Comparison of ENCODE assay signal across 8 cellular contexts in genomic region chr17:3558603-3559269, GRCh38. TPM values are rescaled to one million over a fixed set of nuclear protein-coding genes. Genes with fewer than 3 reads are reported as not detected.
DNase-seq lines count a peak whose midpoint lies in the region; ATAC-seq and TF ChIP-seq lines count a peak whose summit lies in the region.

No MANE protein-coding gene starts in this region.

- H3K4me1 ChIP-seq in mesenchymal stem cell (ENCODE audit: control insufficient read depth, insufficient read depth, low read depth, low read length) (peaks cover 13% of the 10 kb centered on the region), hepatocyte (ENCODE audit: insufficient read depth) (no peaks in the 10 kb centered on the region)

- H3K27me3 Mint-ChIP-seq in HFFc6 (ENCODE audit: insufficient read depth) = peaks cover 8% of the 10 kb centered on the region
- H3K27me3 Mint-ChIP-seq in activated T-helper 2 cell treated with anti-CD3 and anti-CD28 coated beads, Interferon-gamma antibody, Interleukin-2, Interleukin-4, amounts not matched to agents 10 μg/mL and 5 μg/mL and 100 μg/mL, durations not matched to agents 14 hours and 24 hours and 36 hours (ENCODE audit: low read depth) = no peaks in the 10 kb centered on the region

- H3K79me1 ChIP-seq in mesenchymal stem cell (replicated peaks; ENCODE audit: low read length, poor library complexity, severe bottlenecking) = no peaks in the 10 kb centered on the region

- H4K8ac ChIP-seq in mesenchymal stem cell (ENCODE audit: low read length) = no peak overlapping the region

- intact Hi-C loops in activated T-helper 2 cell treated with anti-CD3 and anti-CD28 coated beads, Interferon-gamma antibody, Interleukin-2, Interleukin-4, amounts not matched to agents 10 μg/mL and 5 μg/mL and 100 μg/mL, durations not matched to agents 14 hours and 24 hours and 36 hours (cut with micrococcal nuclease) = no loop called here

- H3K23ac ChIP-seq in mesenchymal stem cell (ENCODE audit: low read length in 2 of 2) = no peak overlapping the region

- H3K27me3 ChIP-seq in mesenchymal stem cell (ENCODE audit: control insufficient read depth in 1 of 2, insufficient read depth in 1 of 2, low read length in 2 of 2) (no peaks in the 10 kb centered on the region), hepatocyte (no peaks in the 10 kb centered on the region)

- H3K36me3 ChIP-seq in mesenchymal stem cell (ENCODE audit: control insufficient read depth in 1 of 2, insufficient read depth in 2 of 2, low read depth in 1 of 2, low read length in 2 of 2) (no peaks in the 10 kb centered on the region), hepatocyte (replicated peaks; ENCODE audit: insufficient read depth, low read depth) (no peaks in the 10 kb centered on the region)

- H2BK120ac ChIP-seq in mesenchymal stem cell (ENCODE audit: low read depth, low read length) = no peak overlapping the region

- H4K20me1 ChIP-seq in hepatocyte (ENCODE audit: insufficient read depth, poor library complexity, severe bottlenecking) = no peaks in the 10 kb centered on the region

- no peaks in the 10 kb centered on the region for H3K9me2 ChIP-seq in hepatocyte (replicated peaks; ENCODE audit: insufficient read depth)

- H2AK5ac ChIP-seq in mesenchymal stem cell (ENCODE audit: low read length, severe bottlenecking) = no peak overlapping the region

- H2BK12ac ChIP-seq in mesenchymal stem cell (ENCODE audit: low read length in 2 of 2) = no peak overlapping the region

- H2BK5ac ChIP-seq in mesenchymal stem cell (ENCODE audit: low read depth, low read length, poor library complexity, severe bottlenecking) = no peak overlapping the region

- no peaks in the 10 kb centered on the region for H3K79me2 ChIP-seq in hepatocyte

- peak; percentile 53 for ATAC-seq in GM18517 (IDR thresholded peaks at IDR 0.05; ENCODE audit: unreplicated experiment)

- H3K14ac ChIP-seq in mesenchymal stem cell (ENCODE audit: low read length in 2 of 2) = no peak overlapping the region

- H3K27ac ChIP-seq in mesenchymal stem cell (ENCODE audit: low read length, poor library complexity, severe bottlenecking) (no peak overlapping the region), hepatocyte (no peak overlapping the region)

- H3K18ac ChIP-seq in mesenchymal stem cell (ENCODE audit: low read depth in 1 of 2, low read length in 2 of 2) = no peak overlapping the region

- H3K27ac Mint-ChIP-seq in HFFc6 = peak overlapping the region; percentile 44; the same call in 1 of the 2 replicates
- H3K27ac Mint-ChIP-seq in activated T-helper 2 cell treated with anti-CD3 and anti-CD28 coated beads, Interferon-gamma antibody, Interleukin-2, Interleukin-4, amounts not matched to agents 10 μg/mL and 5 μg/mL and 100 μg/mL, durations not matched to agents 14 hours and 24 hours and 36 hours = peak overlapping the region; percentile 75

- no peak overlapping the region for H2BK15ac ChIP-seq in mesenchymal stem cell (ENCODE audit: low read depth, poor library complexity, severe bottlenecking)

- no peak overlapping the region for H3K4ac ChIP-seq in mesenchymal stem cell (ENCODE audit: low read depth in 1 of 2, low read length in 2 of 2)

- no peak overlapping the region for H3K4me3 ChIP-seq in mesenchymal stem cell (ENCODE audit: insufficient read depth in 1 of 2, low read depth in 1 of 2, low read length in 2 of 2)
- no peak overlapping the region for H3K4me3 ChIP-seq in hepatocyte

- no peaks in the 10 kb centered on the region for H3K36me3 Mint-ChIP-seq in HFFc6 (ENCODE audit: low read depth)
- H3K36me3 Mint-ChIP-seq in activated T-helper 2 cell treated with anti-CD3 and anti-CD28 coated beads, Interferon-gamma antibody, Interleukin-2, Interleukin-4, amounts not matched to agents 10 μg/mL and 5 μg/mL and 100 μg/mL, durations not matched to agents 14 hours and 24 hours and 36 hours (ENCODE audit: low read depth) = no peaks in the 10 kb centered on the region

- TF ChIP-seq CTCF in HFFc6 (IDR thresholded peaks at IDR 0.05) = no peak
- no peak for TF ChIP-seq CTCF in hepatocyte (IDR thresholded peaks at IDR 0.05; ENCODE audit: poor library complexity)

- H3K4me2 ChIP-seq in mesenchymal stem cell (ENCODE audit: low read length, poor library complexity, severe bottlenecking) (no peak overlapping the region), hepatocyte (no peak overlapping the region)

- DNase-seq in HFFc6 (peak; percentile 52), NCI-H69 (lab: John Stamatoyannopoulos, UW) (peak; percentile 47), mesenchymal stem cell (peak; percentile 54), NOMO-1 (lab: John Stamatoyannopoulos, UW; ENCODE audit: unreplicated experiment in 2 of 2) (no peak), hepatocyte (ENCODE audit: low spot score) (no peak), NCI-H1105 (lab: John Stamatoyannopoulos, UW) (no peak)
- peak; percentile 31 for DNase-seq in activated T-helper 2 cell treated with anti-CD3 and anti-CD28 coated beads, Interferon-gamma antibody, Interleukin-2, Interleukin-4, amounts not matched to agents 10 μg/mL and 5 μg/mL and 100 μg/mL, durations not matched to agents 14 hours and 24 hours and 36 hours (ENCODE audit: low spot score)

- no peak overlapping the region for H2AFZ ChIP-seq in mesenchymal stem cell (ENCODE audit: low read depth, low read length)
- no peak overlapping the region for H2AFZ ChIP-seq in hepatocyte

- no peaks in the 10 kb centered on the region for H3K9me3 Mint-ChIP-seq in HFFc6
- no peaks in the 10 kb centered on the region for H3K9me3 Mint-ChIP-seq in activated T-helper 2 cell treated with anti-CD3 and anti-CD28 coated beads, Interferon-gamma antibody, Interleukin-2, Interleukin-4, amounts not matched to agents 10 μg/mL and 5 μg/mL and 100 μg/mL, durations not matched to agents 14 hours and 24 hours and 36 hours

- peak overlapping the region; percentile 62 for H3K9ac ChIP-seq in mesenchymal stem cell (ENCODE audit: low read length)

- H3K9me3 ChIP-seq in mesenchymal stem cell (ENCODE audit: control insufficient read depth, low read length) (no peaks in the 10 kb centered on the region), hepatocyte (ENCODE audit: low read depth) (no peaks in the 10 kb centered on the region)

- H3K4me1 Mint-ChIP-seq in HFFc6 (ENCODE audit: low read depth) = peaks cover 18% of the 10 kb centered on the region
- peaks cover 20% of the 10 kb centered on the region for H3K4me1 Mint-ChIP-seq in activated T-helper 2 cell treated with anti-CD3 and anti-CD28 coated beads, Interferon-gamma antibody, Interleukin-2, Interleukin-4, amounts not matched to agents 10 μg/mL and 5 μg/mL and 100 μg/mL, durations not matched to agents 14 hours and 24 hours and 36 hours (ENCODE audit: low read depth)

- H4K91ac ChIP-seq in mesenchymal stem cell (ENCODE audit: low read length) = no peak overlapping the region

- WGBS in mesenchymal stem cell = 72% methylated on average over 22 of the region's 25 CpGs
- WGBS in hepatocyte (ENCODE audit: low lambda C conversion rate, missing lambda C conversion rate) = 76% methylated on average over 25 of the region's 25 CpGs

- H3K4me3 Mint-ChIP-seq in HFFc6 = no peak overlapping the region
- no peak overlapping the region for H3K4me3 Mint-ChIP-seq in activated T-helper 2 cell treated with anti-CD3 and anti-CD28 coated beads, Interferon-gamma antibody, Interleukin-2, Interleukin-4, amounts not matched to agents 10 μg/mL and 5 μg/mL and 100 μg/mL, durations not matched to agents 14 hours and 24 hours and 36 hours (ENCODE audit: low read depth)

RNA-seq across cellular contexts. Expression of gene TRPV3, which starts 1.1 kb away (rescaled TPM):
- total RNA-seq in HFFc6 (2021; fragmentation: NEBNext Ultra II Directional; extraction: Animal tissue kit (Norgen Biotek cat#: 25700)) = under 1 TPM in 5 of 6 experiments, not detected in 1; 0.07 to 0.66 (median 0.43) TPM
- 0.46 and 0.92 TPM in 2 replicates for total RNA-seq in activated T-helper 2 cell treated with anti-CD3 and anti-CD28 coated beads, Interferon-gamma antibody, Interleukin-2, Interleukin-4, amounts not matched to agents 10 μg/mL and 5 μg/mL and 100 μg/mL, durations not matched to agents 14 hours and 24 hours and 36 hours
- 0.22 TPM for polyA plus RNA-seq in mesenchymal stem cell (2013, experiment 1 of 2)
- polyA plus RNA-seq in mesenchymal stem cell (2013, experiment 2 of 2) = 0.21 TPM
- 2.6 and 8.1 TPM in 2 replicates for total RNA-seq in hepatocyte
- polyA plus RNA-seq in hepatocyte = 1.4 and 2.5 TPM in 2 replicates

RNA-seq across cellular contexts. Expression of gene TRPV1, which starts 50.5 kb away (rescaled TPM):
- 1 to 10 TPM; 1.2 to 1.9 (median 1.5) TPM for total RNA-seq in HFFc6 (2021; fragmentation: NEBNext Ultra II Directional; extraction: Animal tissue kit (Norgen Biotek cat#: 25700))
- 6.1 and 6.8 TPM in 2 replicates for total RNA-seq in activated T-helper 2 cell treated with anti-CD3 and anti-CD28 coated beads, Interferon-gamma antibody, Interleukin-2, Interleukin-4, amounts not matched to agents 10 μg/mL and 5 μg/mL and 100 μg/mL, durations not matched to agents 14 hours and 24 hours and 36 hours
- 0.48 TPM for polyA plus RNA-seq in mesenchymal stem cell (2013, experiment 1 of 2)
- polyA plus RNA-seq in mesenchymal stem cell (2013, experiment 2 of 2) = 0.51 TPM
- 3.7 and 6.2 TPM in 2 replicates for total RNA-seq in hepatocyte
- polyA plus RNA-seq in hepatocyte = 4.8 and 6.2 TPM in 2 replicates

Comparison
In these comparisons a context has a peak if more than half of its experiments do, and no peak if none do; other contexts are left out.
1. DNase-seq: peak in HFFc6 (single experiment), NCI-H69 (single experiment), activated T-helper 2 cell treated with anti-CD3 and anti-CD28 coated beads, Interferon-gamma antibody, Interleukin-2, Interleukin-4, amounts not matched to agents 10 μg/mL and 5 μg/mL and 100 μg/mL, durations not matched to agents 14 hours and 24 hours and 36 hours (single experiment) and mesenchymal stem cell (single experiment); none in NOMO-1 (0 of 2), hepatocyte (single experiment) and NCI-H1105 (single experiment).